ENCODE assay signal across 28 cellular contexts in the genomic region with DNA sequence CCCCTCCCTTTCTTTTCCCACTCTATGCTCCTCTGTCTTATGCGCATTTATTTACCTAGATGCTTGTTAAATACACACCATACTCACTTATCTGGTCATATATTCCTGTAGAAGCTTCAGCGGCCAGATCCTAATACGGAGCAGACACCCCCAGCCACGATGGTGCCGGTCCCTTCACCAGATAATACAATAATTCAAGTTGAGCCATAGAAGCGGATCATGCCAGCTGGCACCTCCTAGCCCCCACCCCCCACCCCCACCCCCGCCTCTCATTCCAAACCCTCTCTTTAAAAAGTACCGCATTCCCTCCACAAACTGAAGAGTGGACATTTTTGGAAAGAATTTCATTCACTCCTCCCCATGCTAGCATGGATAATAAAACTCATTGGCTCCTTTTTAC.
"Had no signal": no experiment of that assay in that cellular context is flagged by ENCODE, and none has a peak within 500 bp of the region (broad histone marks: within the 10 kb centered on the region; RNA-seq: fewer than 3 reads in every experiment).

No MANE protein-coding gene starts in this region.

- H3K9me3 ChIP-seq: gastrocnemius medialis, heart right ventricle had no signal

- H3K27ac ChIP-seq: ascending aorta, brain microvascular endothelial cell, coronary artery, dorsolateral prefrontal cortex, gastrocnemius medialis, heart right ventricle had no signal

- H3K4me1 ChIP-seq: ascending aorta, gastrocnemius medialis had no signal

- H3K9me3 Mint-ChIP-seq: activated CD4-positive, alpha-beta memory T cell treated with anti-CD3 and anti-CD28 coated beads, Interleukin-2, amount 10 ng/mL, durations not matched to agents 7 days and 5 days; activated CD4-positive, alpha-beta T cell treated with anti-CD3 and anti-CD28 coated beads, Interleukin-2, amount 10 ng/mL, durations not matched to agents 7 days and 5 days; activated naive CD4-positive, alpha-beta T cell treated with anti-CD3 and anti-CD28 coated beads, Interleukin-2, amount 10 ng/mL, durations not matched to agents 7 days and 5 days; activated naive CD4-positive, alpha-beta T cell treated with anti-CD3 and anti-CD28 coated beads, Interleukin-2, amount 50 U/mL, for 72 hours; activated naive CD8-positive, alpha-beta T cell treated with anti-CD3 and anti-CD28 coated beads, Interleukin-2, amount 10 ng/mL, durations not matched to agents 7 days and 5 days; activated T-cell treated with anti-CD3 and anti-CD28 coated beads, Interleukin-2, amount 50 U/mL, for 72 hours; central memory CD8-positive, alpha-beta T cell; dendritic cell treated with granulocyte-macrophage colony-stimulating factor and Interleukin-4, amounts not matched to agents 40 ng/mL and 50 ng/mL, for 4 days; endodermal cell; WTC11 had no signal

- H3K27me3 ChIP-seq: ascending aorta, brain microvascular endothelial cell, dorsolateral prefrontal cortex, foreskin keratinocyte had no signal

- H3K27ac Mint-ChIP-seq: activated CD4-positive, alpha-beta memory T cell treated with anti-CD3 and anti-CD28 coated beads, Interleukin-2, amount 10 ng/mL, durations not matched to agents 7 days and 5 days; activated CD4-positive, alpha-beta T cell treated with anti-CD3 and anti-CD28 coated beads, Interleukin-2, amount 10 ng/mL, durations not matched to agents 7 days and 5 days; activated naive CD4-positive, alpha-beta T cell treated with anti-CD3 and anti-CD28 coated beads, Interleukin-2, amount 10 ng/mL, durations not matched to agents 7 days and 5 days; activated naive CD4-positive, alpha-beta T cell treated with anti-CD3 and anti-CD28 coated beads, Interleukin-2, amount 50 U/mL, for 72 hours; activated naive CD8-positive, alpha-beta T cell treated with anti-CD3 and anti-CD28 coated beads, Interleukin-2, amount 10 ng/mL, durations not matched to agents 7 days and 5 days; activated T-cell treated with anti-CD3 and anti-CD28 coated beads, Interleukin-2, amount 50 U/mL, for 24 hours; activated T-cell treated with anti-CD3 and anti-CD28 coated beads, Interleukin-2, amount 50 U/mL, for 72 hours; dendritic cell treated with granulocyte-macrophage colony-stimulating factor and Interleukin-4, amounts not matched to agents 40 ng/mL and 50 ng/mL, for 4 days; endodermal cell; WTC11 had no signal

- H3K36me3 Mint-ChIP-seq: activated naive CD4-positive, alpha-beta T cell treated with anti-CD3 and anti-CD28 coated beads, Interleukin-2, amount 10 ng/mL, durations not matched to agents 7 days and 5 days; activated naive CD4-positive, alpha-beta T cell treated with anti-CD3 and anti-CD28 coated beads, Interleukin-2, amount 50 U/mL, for 72 hours; activated naive CD8-positive, alpha-beta T cell treated with anti-CD3 and anti-CD28 coated beads, Interleukin-2, amount 10 ng/mL, durations not matched to agents 7 days and 5 days; WTC11 had no signal

- ATAC-seq: activated naive CD4-positive, alpha-beta T cell treated with anti-CD3 and anti-CD28 coated beads, Interleukin-2, amount 50 U/mL, for 72 hours; activated T-cell treated with anti-CD3 and anti-CD28 coated beads, Interleukin-2, amount 50 U/mL, for 72 hours; esophagus mucosa; gastrocnemius medialis; heart right ventricle; WTC11 had no signal

- H3K4me3 Mint-ChIP-seq: activated CD4-positive, alpha-beta memory T cell treated with anti-CD3 and anti-CD28 coated beads, Interleukin-2, amount 10 ng/mL, durations not matched to agents 7 days and 5 days; activated CD4-positive, alpha-beta T cell treated with anti-CD3 and anti-CD28 coated beads, Interleukin-2, amount 10 ng/mL, durations not matched to agents 7 days and 5 days; activated naive CD4-positive, alpha-beta T cell treated with anti-CD3 and anti-CD28 coated beads, Interleukin-2, amount 10 ng/mL, durations not matched to agents 7 days and 5 days; activated naive CD8-positive, alpha-beta T cell treated with anti-CD3 and anti-CD28 coated beads, Interleukin-2, amount 10 ng/mL, durations not matched to agents 7 days and 5 days; activated T-cell treated with anti-CD3 and anti-CD28 coated beads, Interleukin-2, amount 50 U/mL, for 24 hours; activated T-cell treated with anti-CD3 and anti-CD28 coated beads, Interleukin-2, amount 50 U/mL, for 72 hours; central memory CD8-positive, alpha-beta T cell; dendritic cell treated with granulocyte-macrophage colony-stimulating factor and Interleukin-4, amounts not matched to agents 40 ng/mL and 50 ng/mL, for 4 days; endodermal cell; WTC11 had no signal

- H3K36me3 ChIP-seq: ascending aorta, brain microvascular endothelial cell, gastrocnemius medialis, heart right ventricle had no signal

- DNase-seq: activated CD4-positive, alpha-beta memory T cell treated with anti-CD3 and anti-CD28 coated beads, Interleukin-2, amount 10 ng/mL, durations not matched to agents 7 days and 5 days; activated CD4-positive, alpha-beta T cell treated with anti-CD3 and anti-CD28 coated beads for 1 hour; activated CD4-positive, alpha-beta T cell treated with anti-CD3 and anti-CD28 coated beads for 4 hours; activated CD4-positive, alpha-beta T cell treated with anti-CD3 and anti-CD28 coated beads, Interleukin-2, amount 10 ng/mL, durations not matched to agents 7 days and 5 days; activated CD4-positive, alpha-beta T cell treated with anti-CD3 and anti-CD28 coated beads, Interleukin-2, amount 50 U/mL, for 4 hours; activated CD8-positive, alpha-beta memory T cell treated with anti-CD3 and anti-CD28 coated beads, Interleukin-2, amount 50 U/mL, for 48 hours; activated gamma-delta T cell; activated naive CD4-positive, alpha-beta T cell; activated naive CD4-positive, alpha-beta T cell treated with anti-CD3 and anti-CD28 coated beads, Interleukin-2, amount 10 ng/mL, durations not matched to agents 7 days and 5 days; activated naive CD8-positive, alpha-beta T cell treated with anti-CD3 and anti-CD28 coated beads, Interleukin-2, amount 10 ng/mL, durations not matched to agents 7 days and 5 days; activated T-cell treated with anti-CD3 and anti-CD28 coated beads for 4 hours; activated T-cell treated with anti-CD3 and anti-CD28 coated beads, Interleukin-2, amount 50 U/mL, for 24 hours; activated T-cell treated with anti-CD3 and anti-CD28 coated beads, Interleukin-2, amount 50 U/mL, for 72 hours; brain microvascular endothelial cell; dorsolateral prefrontal cortex; effector memory CD4-positive, alpha-beta T cell; endodermal cell; gastrocnemius medialis; heart right ventricle; T-helper 2 cell had no signal

- H3K4me3 ChIP-seq: ascending aorta, coronary artery, dorsolateral prefrontal cortex, gastrocnemius medialis, heart right ventricle had no signal

- H3K4me1 Mint-ChIP-seq: activated CD4-positive, alpha-beta memory T cell treated with anti-CD3 and anti-CD28 coated beads, Interleukin-2, amount 10 ng/mL, durations not matched to agents 7 days and 5 days; activated CD4-positive, alpha-beta T cell treated with anti-CD3 and anti-CD28 coated beads, Interleukin-2, amount 10 ng/mL, durations not matched to agents 7 days and 5 days; activated naive CD4-positive, alpha-beta T cell treated with anti-CD3 and anti-CD28 coated beads, Interleukin-2, amount 10 ng/mL, durations not matched to agents 7 days and 5 days; activated naive CD8-positive, alpha-beta T cell treated with anti-CD3 and anti-CD28 coated beads, Interleukin-2, amount 10 ng/mL, durations not matched to agents 7 days and 5 days; central memory CD8-positive, alpha-beta T cell had no signal
